Comparison of ENCODE assay signal across 1 cellular context in the genomic region with DNA sequence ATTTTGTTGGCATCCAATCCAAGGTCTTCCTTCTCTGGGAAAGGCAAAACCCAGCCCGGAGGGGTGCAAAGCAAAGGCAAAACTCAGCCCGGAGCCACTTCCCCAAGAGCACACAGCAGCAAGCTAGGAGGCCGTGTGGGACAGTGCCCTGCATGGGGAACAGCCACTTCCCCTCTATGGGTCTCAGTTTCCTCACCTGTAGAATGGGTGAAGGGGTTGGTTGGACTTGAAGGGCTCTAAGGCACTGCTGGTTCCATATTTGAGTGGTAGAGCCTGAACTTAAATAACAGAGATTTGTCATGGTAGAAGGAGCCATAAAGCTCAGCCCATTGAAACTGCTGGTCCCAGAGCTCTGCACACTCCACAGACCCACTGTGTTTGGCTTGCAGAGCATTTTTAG.
A peak's percentile ranks its signal among the peaks of the same experiment; 100 is the strongest.
TF ChIP-seq lines count a peak whose summit lies in the region.

No MANE protein-coding gene starts in this region.

TF ChIP-seq in GM12878, 131 proteins besides CTCF, POLR2A, EP300 and RAD21:
- TF ChIP-seq SPI1 (IDR thresholded peaks at IDR 0.05; ENCODE audit: borderline replicate concordance, insufficient read depth, low read depth, low read length): peak; percentile 47; the same call in 1 of the 2 replicates
- TF ChIP-seq, protein P1, sequence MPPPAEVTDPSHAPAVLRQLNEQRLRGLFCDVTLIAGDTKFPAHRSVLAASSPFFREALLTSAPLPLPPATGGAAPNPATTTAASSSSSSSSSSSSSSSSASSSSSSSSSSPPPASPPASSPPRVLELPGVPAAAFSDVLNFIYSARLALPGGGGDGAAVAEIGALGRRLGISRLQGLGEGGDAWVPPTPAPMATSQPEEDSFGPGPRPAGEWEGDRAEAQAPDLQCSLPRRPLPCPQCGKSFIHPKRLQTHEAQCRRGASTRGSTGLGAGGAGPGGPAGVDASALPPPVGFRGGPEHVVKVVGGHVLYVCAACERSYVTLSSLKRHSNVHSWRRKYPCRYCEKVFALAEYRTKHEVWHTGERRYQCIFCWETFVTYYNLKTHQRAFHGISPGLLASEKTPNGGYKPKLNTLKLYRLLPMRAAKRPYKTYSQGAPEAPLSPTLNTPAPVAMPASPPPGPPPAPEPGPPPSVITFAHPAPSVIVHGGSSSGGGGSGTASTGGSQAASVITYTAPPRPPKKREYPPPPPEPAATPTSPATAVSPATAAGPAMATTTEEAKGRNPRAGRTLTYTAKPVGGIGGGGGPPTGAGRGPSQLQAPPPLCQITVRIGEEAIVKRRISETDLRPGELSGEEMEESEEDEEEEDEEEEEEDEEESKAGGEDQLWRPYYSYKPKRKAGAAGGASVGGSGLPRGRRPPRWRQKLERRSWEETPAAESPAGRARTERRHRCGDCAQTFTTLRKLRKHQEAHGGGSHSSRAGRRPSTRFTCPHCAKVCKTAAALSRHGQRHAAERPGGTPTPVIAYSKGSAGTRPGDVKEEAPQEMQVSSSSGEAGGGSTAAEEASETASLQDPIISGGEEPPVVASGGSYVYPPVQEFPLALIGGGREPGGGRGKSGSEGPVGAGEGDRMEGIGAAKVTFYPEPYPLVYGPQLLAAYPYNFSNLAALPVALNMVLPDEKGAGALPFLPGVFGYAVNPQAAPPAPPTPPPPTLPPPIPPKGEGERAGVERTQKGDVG (CRISPR knock-in tag; IDR thresholded peaks at IDR 0.05): no peak
